ENCODE assay signal across 1 cellular context in genomic region chr22:20554824-20555223, GRCh38.
TF ChIP-seq lines count a peak whose summit lies in the region.

No MANE protein-coding gene starts in this region.

TF ChIP-seq in K562, 482 proteins besides CTCF, POLR2A, EP300 and RAD21:
- peak; percentile 27; the same call in 1 of the 2 replicates for TF ChIP-seq POLR2G (IDR thresholded peaks at IDR 0.05; ENCODE audit: low read depth, low read length)
- TF ChIP-seq HNRNPLL (IDR thresholded peaks at IDR 0.05; ENCODE audit: low read depth, low read length, poor library complexity, severe bottlenecking), result peak; percentile 11
- no peak for TF ChIP-seq ZNF75A (CRISPR knock-in tag; IDR thresholded peaks at IDR 0.05)
- no peak for TF ChIP-seq ZNF23 (CRISPR knock-in tag; IDR thresholded peaks at IDR 0.05)
- TF ChIP-seq MBD1 (CRISPR knock-in tag; IDR thresholded peaks at IDR 0.05), result no peak
- TF ChIP-seq TEAD2 (tag; IDR thresholded peaks at IDR 0.05), result no peak
- TF ChIP-seq, protein P1, sequence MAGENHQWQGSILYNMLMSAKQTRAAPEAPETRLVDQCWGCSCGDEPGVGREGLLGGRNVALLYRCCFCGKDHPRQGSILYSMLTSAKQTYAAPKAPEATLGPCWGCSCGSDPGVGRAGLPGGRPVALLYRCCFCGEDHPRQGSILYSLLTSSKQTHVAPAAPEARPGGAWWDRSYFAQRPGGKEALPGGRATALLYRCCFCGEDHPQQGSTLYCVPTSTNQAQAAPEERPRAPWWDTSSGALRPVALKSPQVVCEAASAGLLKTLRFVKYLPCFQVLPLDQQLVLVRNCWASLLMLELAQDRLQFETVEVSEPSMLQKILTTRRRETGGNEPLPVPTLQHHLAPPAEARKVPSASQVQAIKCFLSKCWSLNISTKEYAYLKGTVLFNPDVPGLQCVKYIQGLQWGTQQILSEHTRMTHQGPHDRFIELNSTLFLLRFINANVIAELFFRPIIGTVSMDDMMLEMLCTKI (IDR thresholded peaks at IDR 0.05; ENCODE audit: partially characterized antibody), result no peak
- TF ChIP-seq HMGN3 (IDR thresholded peaks at IDR 0.05; ENCODE audit: borderline replicate concordance, extremely low read depth, insufficient read length, low read depth, low read length), result peak; percentile 42
- 0 out of 2 replicates have a peak, but pooled peaks have one; percentile 10 for TF ChIP-seq PHB (CRISPR knock-in tag; IDR thresholded peaks at IDR 0.05)
- no peak for TF ChIP-seq ETV6 (IDR thresholded peaks at IDR 0.05; ENCODE audit: borderline replicate concordance in 1 of 2, low read depth in 2 of 2, low read length in 1 of 2)
- no peak for TF ChIP-seq ETV6 (CRISPR knock-in tag; IDR thresholded peaks at IDR 0.05; ENCODE audit: borderline replicate concordance)
- TF ChIP-seq NBN (IDR thresholded peaks at IDR 0.05; ENCODE audit: low read depth), result no peak
- TF ChIP-seq ZNF444 (CRISPR knock-in tag; IDR thresholded peaks at IDR 0.05), result no peak
- no peak for TF ChIP-seq E4F1 (CRISPR knock-in tag; IDR thresholded peaks at IDR 0.05; ENCODE audit: borderline replicate concordance)
- no peak for TF ChIP-seq CBX8 (IDR thresholded peaks at IDR 0.05; ENCODE audit: borderline replicate concordance, extremely low read depth, low read depth, low read length, poor library complexity, severe bottlenecking)
- TF ChIP-seq CREM (IDR thresholded peaks at IDR 0.05; ENCODE audit: low read depth), result no peak
- TF ChIP-seq, protein P2, sequence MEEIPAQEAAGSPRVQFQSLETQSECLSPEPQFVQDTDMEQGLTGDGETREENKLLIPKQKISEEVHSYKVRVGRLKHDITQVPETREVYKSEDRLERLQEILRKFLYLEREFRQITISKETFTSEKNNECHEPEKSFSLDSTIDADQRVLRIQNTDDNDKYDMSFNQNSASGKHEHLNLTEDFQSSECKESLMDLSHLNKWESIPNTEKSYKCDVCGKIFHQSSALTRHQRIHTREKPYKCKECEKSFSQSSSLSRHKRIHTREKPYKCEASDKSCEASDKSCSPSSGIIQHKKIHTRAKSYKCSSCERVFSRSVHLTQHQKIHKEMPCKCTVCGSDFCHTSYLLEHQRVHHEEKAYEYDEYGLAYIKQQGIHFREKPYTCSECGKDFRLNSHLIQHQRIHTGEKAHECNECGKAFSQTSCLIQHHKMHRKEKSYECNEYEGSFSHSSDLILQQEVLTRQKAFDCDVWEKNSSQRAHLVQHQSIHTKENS (CRISPR knock-in tag; IDR thresholded peaks at IDR 0.05), result no peak
- TF ChIP-seq POU5F1 (IDR thresholded peaks at IDR 0.05; ENCODE audit: borderline replicate concordance, low read depth, low read length, partially characterized antibody), result no peak
- TF ChIP-seq RBM22 (IDR thresholded peaks at IDR 0.05; ENCODE audit: low read depth, low read length, poor library complexity, severe bottlenecking), result peak; percentile 3
- peak; percentile 45 for TF ChIP-seq RBM39 (optimal IDR thresholded peaks at IDR 0.05; ENCODE audit: low read depth, low read length)
- no peak for TF ChIP-seq TAF9B (IDR thresholded peaks at IDR 0.05; ENCODE audit: partially characterized antibody)
- no peak for TF ChIP-seq LARP7 (IDR thresholded peaks at IDR 0.05)
- TF ChIP-seq POLR2AphosphoS2 (IDR thresholded peaks at IDR 0.05; ENCODE audit: low read length), result no peak
